8 cellular contexts compared by ENCODE assay signal in genomic region chr9:89549031-89549644, GRCh38. TPM values are rescaled to one million over a fixed set of nuclear protein-coding genes. Genes with fewer than 3 reads are reported as not detected.
DNase-seq lines count a peak whose midpoint lies in the region; ATAC-seq and TF ChIP-seq lines count a peak whose summit lies in the region.

No MANE protein-coding gene starts in this region.

- no peak overlapping the region for H3K27ac Mint-ChIP-seq in chondrocyte (ENCODE audit: unreplicated experiment)

- DNase-seq in AG04450 (ENCODE audit: low read depth, low spot score) (peak; percentile 20), NCI-H345 (lab: John Stamatoyannopoulos, UW) (peak; percentile 54), chondrocyte (ENCODE audit: low spot score) (no peak)
- peak; percentile 83 to 92 for DNase-seq in activated CD4-positive, alpha-beta T cell treated with anti-CD3 and anti-CD28 coated beads for 4 hours
- peak; percentile 65 for DNase-seq in stimulated activated CD8-positive, alpha-beta memory T cell treated with anti-CD3 and anti-CD28 coated beads, Interleukin-12 subunit alpha, Interleukin-12 subunit beta, amount 100 ng/mL, for 24 hours (ENCODE audit: extremely low read depth)

- no peaks in the 10 kb centered on the region for H3K4me1 Mint-ChIP-seq in chondrocyte (ENCODE audit: low read depth)

- H3K36me3 Mint-ChIP-seq in chondrocyte (ENCODE audit: low read depth): peaks cover 7% of the 10 kb centered on the region

- peaks cover 21% of the 10 kb centered on the region for H3K27me3 Mint-ChIP-seq in chondrocyte (ENCODE audit: low read depth)

- no peak overlapping the region for H3K9ac ChIP-seq in liver (ENCODE audit: low read depth in 1 of 2, low read length in 2 of 2)

- H3K4me3 Mint-ChIP-seq in chondrocyte (ENCODE audit: unreplicated experiment): no peak overlapping the region

- POLR2A ChIA-PET in AG04450 (lab: Yijun Ruan, JAX): interaction anchor here (1.0 kb wide), 1 partner anchor 230 kb away, joined by 3 read pairs; the partner anchor contains the start of gene SECISBP2

- CTCF ChIA-PET in AG04450 (lab: Charles Lee): interaction anchor here (0.5 to 3.2 kb wide), 62 partner anchors 9 to 1528 kb away, joined by 3 to 68 read pairs (median 5); partner anchors contain the start of gene SECISBP2

- TF ChIP-seq RAD21 in liver (IDR thresholded peaks at IDR 0.05): peak; percentile 96

- H3K4me1 ChIP-seq in liver (ENCODE audit: control insufficient read depth in 4 of 4, insufficient read depth in 4 of 4, low read length in 3 of 4): peaks cover 0 to 1% (median 0%) of the 10 kb centered on the region in 4 donors

- no peak overlapping the region for H3K4me3 ChIP-seq in AG04450 (ENCODE audit: low read depth, low read length)
- no peak overlapping the region for H3K4me3 ChIP-seq in liver (ENCODE audit: low read depth in 1 of 3, low read length in 3 of 3)

- peak; percentile 94 for TF ChIP-seq CTCF in AG04450 (IDR thresholded peaks at IDR 0.05; ENCODE audit: low read depth, low read length)
- peak; percentile 90 for TF ChIP-seq CTCF in chondrocyte (IDR thresholded peaks at IDR 0.05)
- TF ChIP-seq CTCF in liver (IDR thresholded peaks at IDR 0.05; ENCODE audit: low read depth, low read length, missing input control): peak; percentile 86

- H3K27me3 ChIP-seq in AG04450 (ENCODE audit: control insufficient read depth, insufficient read depth, low read length): peaks cover 4% of the 10 kb centered on the region
- no peaks in the 10 kb centered on the region for H3K27me3 ChIP-seq in liver (ENCODE audit: control insufficient read depth in 4 of 4, insufficient read depth in 4 of 4, low read length in 3 of 4)

- WGBS in liver: 26% methylated on average over 5 of the region's 5 CpGs

- H3K27ac ChIP-seq in AG04450 (ENCODE audit: low read depth, low read length) (no peak overlapping the region), liver (ENCODE audit: low read depth in 1 of 2, low read length in 2 of 2) (no peak overlapping the region)

- H3K9me3 Mint-ChIP-seq in chondrocyte (ENCODE audit: low read depth): peaks cover 16% of the 10 kb centered on the region

- H3K36me3 ChIP-seq in liver (ENCODE audit: control insufficient read depth in 4 of 4, insufficient read depth in 3 of 4, low read depth in 1 of 4, low read length in 3 of 4): no peaks in the 10 kb centered on the region

- H3K9me3 ChIP-seq in AG04450 (ENCODE audit: control insufficient read depth, insufficient read depth, low read length) (no peaks in the 10 kb centered on the region), liver (ENCODE audit: control insufficient read depth in 4 of 4, low read length in 3 of 4) (peaks cover 0 to 2% (median 0%) of the 10 kb centered on the region in 4 donors)

- ATAC-seq in GM18867 (IDR thresholded peaks at IDR 0.05; ENCODE audit: unreplicated experiment): peak; percentile 91
- peak; percentile 80 for ATAC-seq in HG03103 (IDR thresholded peaks at IDR 0.05; ENCODE audit: low read depth, unreplicated experiment)

TF ChIP-seq in liver, 16 proteins besides CTCF, POLR2A, EP300 and RAD21:
- TF ChIP-seq HNF4A (conservative IDR thresholded peaks at IDR 0.05) (peak in 1 of 2 donors; percentile 13), ZBTB33 (IDR thresholded peaks at IDR 0.05) (no peak)

RNA-seq across cellular contexts. Expression of gene SEMA4D, which starts 51.2 kb away (rescaled TPM):
- polyA plus RNA-seq in AG04450 (2011; rRNA removed) (2.8 and 3.2 TPM in 2 replicates), liver (1 to 10 TPM; 1.4 to 1.6 TPM)
- polyA minus RNA-seq in AG04450 (2011; rRNA and poly(A)+ RNA removed): 5.1 and 6.2 TPM in 2 replicates
- total RNA-seq in chondrocyte (3.3 to 3.8 TPM (median 3.8 TPM) in 3 replicates), liver (10 to 100 TPM in 1 of 2 donors, 1 to 10 TPM in 1; 6.5 to 12.0 TPM)

RNA-seq across cellular contexts. Expression of gene GADD45G, which starts 55.7 kb away (rescaled TPM):
- polyA plus RNA-seq in AG04450 (2011; rRNA removed) (0.07 TPM in 1 of 2 replicates, not detected in the other), liver (100 to 1,000 TPM in 1 of 2 donors, 10 to 100 TPM in 1; 66.0 to 106 TPM)
- not detected in 2 replicates for polyA minus RNA-seq in AG04450 (2011; rRNA and poly(A)+ RNA removed)
- total RNA-seq in chondrocyte (1.5 to 4.6 TPM (median 3.2 TPM) in 3 replicates), liver (10 to 100 TPM in 1 of 2 donors, 1 to 10 TPM in 1; 5.5 to 20.7 TPM)
